In genomic region chr10:7397636-7398035, GRCh38 we compare ENCODE assay signal across 18 cellular contexts. TPM values are rescaled to one million over a fixed set of nuclear protein-coding genes. Genes with fewer than 3 reads are reported as not detected.
DNase-seq lines count a peak whose midpoint lies in the region; ATAC-seq and TF ChIP-seq lines count a peak whose summit lies in the region.
"Had no signal": no experiment of that assay in that cellular context is flagged by ENCODE, and none has a peak within 500 bp of the region (broad histone marks: within the 10 kb centered on the region; RNA-seq: fewer than 3 reads in every experiment).

No MANE protein-coding gene starts in this region.

- H3K4me1 ChIP-seq in cardiac muscle cell (ENCODE audit: low read depth): peaks cover 27% of the 10 kb centered on the region
- H3K4me1 ChIP-seq: Caco-2 had no signal

- no peaks in the 10 kb centered on the region for H3K79me2 ChIP-seq in neural cell (replicated peaks; ENCODE audit: insufficient read depth, low read length)

- H2AFZ ChIP-seq in neural cell (ENCODE audit: low read depth, low read length): no peak overlapping the region

- H3K27me3 ChIP-seq in cardiac muscle cell (no peaks in the 10 kb centered on the region), neural cell (ENCODE audit: insufficient read depth, low read depth, low read length) (no peaks in the 10 kb centered on the region)

- no peaks in the 10 kb centered on the region for H3K9me3 ChIP-seq in cardiac muscle cell (ENCODE audit: low read depth)
- H3K9me3 ChIP-seq in neural cell (ENCODE audit: low read length): no peaks in the 10 kb centered on the region
- H3K9me3 ChIP-seq: Caco-2 had no signal

- H4K20me1 ChIP-seq in neural cell (ENCODE audit: insufficient read depth): no peaks in the 10 kb centered on the region

- H3K4me2 ChIP-seq in neural cell (ENCODE audit: low read length): peak overlapping the region; percentile 59

- H3K36me3 ChIP-seq in cardiac muscle cell (no peaks in the 10 kb centered on the region), neural cell (ENCODE audit: insufficient read depth, low read length) (no peaks in the 10 kb centered on the region)

- H3K9ac ChIP-seq in neural cell (ENCODE audit: low read length): peak overlapping the region; percentile 36

- H3F3A ChIP-seq in neural cell (ENCODE audit: insufficient read depth, low read length, poor library complexity, severe bottlenecking): no peaks in the 10 kb centered on the region

- no peaks in the 10 kb centered on the region for H3K9me3 Mint-ChIP-seq in stimulated activated naive CD8-positive, alpha-beta T cell treated with anti-CD3 and anti-CD28 coated beads, Interleukin-15, Interleukin-2, amounts not matched to agents 100 ng/mL and 50 ng/mL, for 24 hours

- peak overlapping the region; percentile 73 for H3K27ac Mint-ChIP-seq in stimulated activated naive CD8-positive, alpha-beta T cell treated with anti-CD3 and anti-CD28 coated beads, Interleukin-15, Interleukin-2, amounts not matched to agents 100 ng/mL and 50 ng/mL, for 24 hours

- H3K4me1 Mint-ChIP-seq in stimulated activated naive CD8-positive, alpha-beta T cell treated with anti-CD3 and anti-CD28 coated beads, Interleukin-15, Interleukin-2, amounts not matched to agents 100 ng/mL and 50 ng/mL, for 24 hours (ENCODE audit: low read depth): peaks cover 70% of the 10 kb centered on the region

- ATAC-seq in stimulated activated naive CD8-positive, alpha-beta T cell treated with anti-CD3 and anti-CD28 coated beads, Interleukin-15, Interleukin-2, amounts not matched to agents 100 U/mL and 50 U/mL, for 24 hours: no peak
- ATAC-seq in GM21825 (IDR thresholded peaks at IDR 0.05; ENCODE audit: unreplicated experiment): no peak
- no peak for ATAC-seq in HG03565 (IDR thresholded peaks at IDR 0.05; ENCODE audit: unreplicated experiment)
- ATAC-seq: HepG2 had no signal

- DNase-seq in stimulated activated naive CD8-positive, alpha-beta T cell treated with anti-CD3 and anti-CD28 coated beads, Interleukin-15, Interleukin-2, amounts not matched to agents 100 U/mL and 50 U/mL, for 24 hours: no peak
- DNase-seq in cardiac muscle cell (ENCODE audit: low read depth in 1 of 2, low spot score in 1 of 2) (peak in 1 of 2 donors; percentile 77), NCI-H2196 (lab: John Stamatoyannopoulos, UW; ENCODE audit: unreplicated experiment) (no peak)
- DNase-seq: ACHN, AML-193, Caco-2, KG1, NCI-H1092, NCI-H146, NCI-H2081 treated with DMSO at 0.1 percent for 48 hours, NCI-H345, NCI-H526 treated with DMSO at 0.1 percent for 48 hours, SHP77 treated with DMSO at 0.1 percent for 48 hours had no signal

- H3K36me3 Mint-ChIP-seq in stimulated activated naive CD8-positive, alpha-beta T cell treated with anti-CD3 and anti-CD28 coated beads, Interleukin-15, Interleukin-2, amounts not matched to agents 100 ng/mL and 50 ng/mL, for 24 hours (ENCODE audit: low read depth): peaks cover 29% of the 10 kb centered on the region

- H3K4me3 ChIP-seq in cardiac muscle cell (no peak overlapping the region), neural cell (ENCODE audit: low read length) (peak overlapping the region; percentile 49)

- peak overlapping the region; percentile 28 for H3K4me3 Mint-ChIP-seq in stimulated activated naive CD8-positive, alpha-beta T cell treated with anti-CD3 and anti-CD28 coated beads, Interleukin-15, Interleukin-2, amounts not matched to agents 100 ng/mL and 50 ng/mL, for 24 hours

- no peaks in the 10 kb centered on the region for H3K9me2 ChIP-seq in neural cell (ENCODE audit: insufficient read depth, low read length)

- no peaks in the 10 kb centered on the region for H3K27me3 Mint-ChIP-seq in stimulated activated naive CD8-positive, alpha-beta T cell treated with anti-CD3 and anti-CD28 coated beads, Interleukin-15, Interleukin-2, amounts not matched to agents 100 ng/mL and 50 ng/mL, for 24 hours

- peak; percentile 9 for TF ChIP-seq RAD21 in neural cell (conservative IDR thresholded peaks at IDR 0.05)

- TF ChIP-seq CTCF in cardiac muscle cell (IDR thresholded peaks at IDR 0.05; ENCODE audit: low read depth, low read length) (no peak), neural cell (IDR thresholded peaks at IDR 0.05; ENCODE audit: poor library complexity, severe bottlenecking) (peak; percentile 9)

- peak; percentile 58 for TF ChIP-seq EP300 in neural cell (conservative IDR thresholded peaks at IDR 0.05; ENCODE audit: poor library complexity, severe bottlenecking)

- H3K27ac ChIP-seq in cardiac muscle cell (peak overlapping the region; percentile 59), neural cell (ENCODE audit: low read length) (peak overlapping the region; percentile 64)

TF ChIP-seq in neural cell, 6 proteins besides CTCF, POLR2A, EP300 and RAD21:
- TF ChIP-seq REST (IDR thresholded peaks at IDR 0.05; ENCODE audit: borderline replicate concordance): peak; percentile 44
- TF ChIP-seq MXI1 (conservative IDR thresholded peaks at IDR 0.05; ENCODE audit: poor library complexity, severe bottlenecking): no peak
- TF ChIP-seq POLR2AphosphoS5 (IDR thresholded peaks at IDR 0.05): peak; percentile 49

RNA-seq across cellular contexts. Expression of gene SFMBT2, which starts 13.2 kb away (rescaled TPM):
- total RNA-seq in cardiac muscle cell: 4.4 and 5.9 TPM in 2 replicates
- polyA plus RNA-seq in cardiac muscle cell (2.4 and 4.3 TPM in 2 replicates), neural cell (0.62 and 1.3 TPM in 2 replicates)
- 3.7 and 5.2 TPM in 2 replicates for polyA minus RNA-seq in neural cell
- total RNA-seq: Caco-2 had no signal
